20 cellular contexts compared by ENCODE assay signal in the genomic region with DNA sequence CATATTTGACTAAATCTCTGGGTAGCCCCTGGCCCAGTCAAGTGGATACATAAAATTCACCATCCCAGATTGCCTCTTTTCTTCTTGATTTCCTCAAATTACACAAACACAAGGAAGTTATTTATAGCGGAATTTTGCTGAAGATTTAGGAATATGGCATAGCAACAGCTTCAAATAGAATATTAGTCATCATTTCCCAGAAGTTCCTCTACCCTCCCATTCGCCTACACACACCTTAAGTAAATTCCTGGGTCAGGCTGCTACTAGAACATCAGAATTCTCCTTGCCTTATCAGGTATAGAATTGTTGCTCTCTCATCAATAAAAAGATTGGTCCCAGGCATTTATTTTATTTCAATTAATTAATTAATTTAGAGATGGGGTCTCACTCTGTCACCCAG. TPM values are rescaled to one million over a fixed set of nuclear protein-coding genes. Genes with fewer than 3 reads are reported as not detected.
DNase-seq lines count a peak whose midpoint lies in the region; ATAC-seq, FAIRE-seq and TF ChIP-seq lines count a peak whose summit lies in the region.
"Had no signal": no experiment of that assay in that cellular context is flagged by ENCODE, and none has a peak within 500 bp of the region (broad histone marks: within the 10 kb centered on the region; RNA-seq: fewer than 3 reads in every experiment).

No MANE protein-coding gene starts in this region.

- H3K4me2 ChIP-seq in smooth muscle cell, result peak overlapping the region; percentile 40
- H3K4me2 ChIP-seq: BLaER1 had no signal

- WGBS in smooth muscle cell (ENCODE audit: low lambda C conversion rate), result 78% methylated on average over 2 of the region's 2 CpGs

- H3K79me2 ChIP-seq in smooth muscle cell (ENCODE audit: low read depth), result no peaks in the 10 kb centered on the region

- peak; percentile 17 for DNase-seq in LHCN-M2 (ENCODE audit: low read depth)
- peak; percentile 82 for DNase-seq in bronchial epithelial cell (ENCODE audit: low read depth)
- peak; percentile 47 to 63 for DNase-seq in foreskin keratinocyte
- no peak for DNase-seq in smooth muscle cell (lab: John Stamatoyannopoulos, UW; ENCODE audit: unreplicated experiment)
- no peak for DNase-seq in NCI-H1417 (lab: John Stamatoyannopoulos, UW)
- DNase-seq in T-helper 2 cell, result no peak
- DNase-seq in AG08395 (ENCODE audit: low spot score), result no peak
- DNase-seq: Caco-2; CD4-positive, alpha-beta memory T cell; DMS 273 treated with DMSO at 0.1 percent for 48 hours; DMS79 treated with DMSO at 0.1 percent for 48 hours; KG1; NCI-H1694 treated with DMSO at 0.1 percent for 48 hours; NCI-H2081 treated with DMSO at 0.1 percent for 48 hours; NCI-H526 treated with DMSO at 0.1 percent for 48 hours; OCI-M1; Right ventricle myocardium superior had no signal

- H3K27me3 ChIP-seq in bronchial epithelial cell (ENCODE audit: control insufficient read depth, insufficient read depth, low read length) (no peaks in the 10 kb centered on the region), foreskin keratinocyte (no peaks in the 10 kb centered on the region), smooth muscle cell (ENCODE audit: low read depth) (no peaks in the 10 kb centered on the region)
- H3K27me3 ChIP-seq: BLaER1 had no signal

- H3K4me3 ChIP-seq in bronchial epithelial cell (ENCODE audit: low read depth, low read length), result no peak overlapping the region
- H3K4me3 ChIP-seq in smooth muscle cell, result no peak overlapping the region
- H3K4me3 ChIP-seq: BLaER1, HAP-1 had no signal

- H3K9ac ChIP-seq in smooth muscle cell (ENCODE audit: low read depth), result no peak overlapping the region
- H3K9ac ChIP-seq: BLaER1 had no signal

- no peak overlapping the region for H3K27ac ChIP-seq in foreskin keratinocyte
- H3K27ac ChIP-seq in smooth muscle cell (ENCODE audit: low read depth), result no peak overlapping the region
- H3K27ac ChIP-seq: BLaER1 had no signal

- no peak for FAIRE-seq in bronchial epithelial cell (lab: Jason Lieb, UNC)
- FAIRE-seq: RCC 7860 had no signal

- H2AFZ ChIP-seq in smooth muscle cell (ENCODE audit: low read depth), result no peak overlapping the region

- no peak for ATAC-seq in foreskin keratinocyte

- H3K4me1 ChIP-seq in foreskin keratinocyte, result peaks cover 7% of the 10 kb centered on the region
- H3K4me1 ChIP-seq in smooth muscle cell (ENCODE audit: low read depth), result peaks cover 12% of the 10 kb centered on the region

- H3F3A ChIP-seq in smooth muscle cell (ENCODE audit: low read depth), result no peaks in the 10 kb centered on the region

- peaks cover 64% of the 10 kb centered on the region for H4K20me1 ChIP-seq in smooth muscle cell (ENCODE audit: low read depth)
- H4K20me1 ChIP-seq: BLaER1 had no signal

- H3K36me3 ChIP-seq in bronchial epithelial cell (ENCODE audit: control insufficient read depth, insufficient read depth, low read length), result peaks cover 1% of the 10 kb centered on the region
- no peaks in the 10 kb centered on the region for H3K36me3 ChIP-seq in smooth muscle cell (ENCODE audit: low read depth)
- H3K36me3 ChIP-seq: HAP-1 had no signal

- no peak for TF ChIP-seq CTCF in bronchial epithelial cell (IDR thresholded peaks at IDR 0.05; ENCODE audit: insufficient read depth, low read length, severe bottlenecking)
- no peak for TF ChIP-seq CTCF in foreskin keratinocyte (conservative IDR thresholded peaks at IDR 0.05)
- TF ChIP-seq CTCF in smooth muscle cell (IDR thresholded peaks at IDR 0.05; ENCODE audit: borderline replicate concordance, insufficient read depth, poor library complexity, severe bottlenecking), result no peak

- no peaks in the 10 kb centered on the region for H3K9me3 ChIP-seq in smooth muscle cell (replicated peaks; ENCODE audit: low read depth)
- H3K9me3 ChIP-seq: Caco-2, HAP-1 had no signal

RNA-seq across cellular contexts. Expression of a gene that starts 31.6 kb away (rescaled TPM):
- total RNA-seq in LHCN-M2 (2014; rRNA removed), result 17.8 and 19.4 TPM in 2 replicates
- 21.3 TPM for polyA plus RNA-seq in LHCN-M2 (2012)
- 23.9 and 24.7 TPM in 2 replicates for total RNA-seq in bronchial epithelial cell
- total RNA-seq in foreskin keratinocyte, result 31.0 and 32.4 TPM in 2 replicates
- polyA plus RNA-seq in foreskin keratinocyte, result 27.1 and 29.9 TPM in 2 replicates
- 20.1 and 25.6 TPM in 2 replicates for total RNA-seq in smooth muscle cell
- polyA plus RNA-seq in smooth muscle cell, result 41.4 and 57.4 TPM in 2 replicates

RNA-seq across cellular contexts. Expression of a gene that starts 42.7 kb away (rescaled TPM):
- total RNA-seq in LHCN-M2 (2014; rRNA removed) (24.3 and 25.1 TPM in 2 replicates), bronchial epithelial cell (7.3 and 7.4 TPM in 2 replicates), foreskin keratinocyte (11.5 and 12.4 TPM in 2 replicates), smooth muscle cell (10.7 and 11.3 TPM in 2 replicates)
- polyA plus RNA-seq in LHCN-M2 (2012), result 8.5 TPM
- polyA plus RNA-seq in foreskin keratinocyte (7.4 and 8.1 TPM in 2 replicates), smooth muscle cell (11.9 and 14.1 TPM in 2 replicates)

Comparison
In these comparisons a context has a peak if more than half of its experiments do, and no peak if none do; other contexts are left out.
1. DNase-seq: peak in LHCN-M2 (single experiment), bronchial epithelial cell (single experiment) and foreskin keratinocyte (2 of 2); none in smooth muscle cell (single experiment), NCI-H1417 (0 of 3), T-helper 2 cell (0 of 5) and AG08395 (single experiment).